In genomic region chr11:91761406-91762027, GRCh38 we compare ENCODE assay signal across 1 cellular context.
TF ChIP-seq lines count a peak whose summit lies in the region.

No MANE protein-coding gene starts in this region.

TF ChIP-seq in H1, 55 proteins besides CTCF, POLR2A, EP300 and RAD21 (continued from another document):
- TF ChIP-seq HDAC2 (IDR thresholded peaks at IDR 0.05; ENCODE audit: borderline replicate concordance in 1 of 2, low read depth in 2 of 2, low read length in 2 of 2): no peak
